1 cellular context compared by ENCODE assay signal in the genomic region with DNA sequence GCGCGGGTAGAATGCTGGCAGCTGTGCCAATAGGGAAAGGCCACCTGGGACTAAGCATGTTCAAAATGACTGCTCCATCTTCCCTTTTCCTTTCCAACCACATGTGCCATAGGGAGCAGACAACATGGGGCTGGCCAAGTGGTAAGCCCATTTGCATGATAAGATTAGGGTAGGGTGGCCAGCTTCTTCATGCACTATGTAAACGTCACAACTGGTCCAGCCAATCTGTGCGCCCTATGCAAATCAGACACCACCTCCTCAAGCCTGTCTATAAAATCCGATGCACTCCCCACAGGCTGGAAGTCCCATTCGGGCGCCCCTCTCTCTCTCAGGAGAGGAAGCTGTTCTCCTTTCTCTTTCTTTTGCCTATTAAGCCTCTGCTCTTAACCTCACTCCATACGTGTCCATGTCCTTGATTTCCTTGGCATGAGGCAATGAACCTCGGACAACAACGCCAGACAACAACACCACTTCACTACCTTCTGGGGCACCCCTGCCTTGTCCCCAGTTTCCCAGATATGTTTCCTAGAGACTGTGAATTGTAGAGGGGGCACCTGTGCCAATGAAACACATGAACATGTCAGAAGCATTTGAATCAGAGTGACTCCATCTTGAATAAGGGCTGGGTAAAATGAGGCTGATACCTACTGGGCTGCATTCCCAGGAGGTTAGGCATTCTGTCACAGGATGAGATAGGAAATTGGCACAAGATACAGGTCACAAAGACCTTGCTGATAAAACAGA.
TF ChIP-seq lines count a peak whose summit lies in the region.

No MANE protein-coding gene starts in this region.

TF ChIP-seq in K562, 482 proteins besides CTCF, POLR2A, EP300 and RAD21 (continued from another document and continues in another):
- TF ChIP-seq HINFP (tag; conservative IDR thresholded peaks at IDR 0.05; ENCODE audit: low read depth) (no peak; the same call in 1 of the 2 replicates), CHCHD3 (CRISPR knock-in tag; IDR thresholded peaks at IDR 0.05) (0 out of 2 replicates have a peak, but pooled peaks have one; percentile 39), DDX20 (tag; IDR thresholded peaks at IDR 0.05; ENCODE audit: low read depth) (no peak; the same call in 1 of the 2 replicates), NR0B1 (IDR thresholded peaks at IDR 0.05; ENCODE audit: partially characterized antibody) (no peak), MXD1 (CRISPR knock-in tag; IDR thresholded peaks at IDR 0.05; ENCODE audit: borderline replicate concordance, poor library complexity, severe bottlenecking) (no peak), ZBTB5 (IDR thresholded peaks at IDR 0.05) (no peak), DNMT1 (IDR thresholded peaks at IDR 0.05) (0 out of 2 replicates have a peak, but pooled peaks have one; percentile 70), SNAPC5 (CRISPR knock-in tag; IDR thresholded peaks at IDR 0.05) (no peak), ZNF431 (CRISPR knock-in tag; IDR thresholded peaks at IDR 0.05) (no peak), ETS1 (conservative IDR thresholded peaks at IDR 0.05; ENCODE audit: control insufficient read depth, low read depth, low read length) (no peak), ZNF75A (CRISPR knock-in tag; IDR thresholded peaks at IDR 0.05) (no peak), MCM2 (IDR thresholded peaks at IDR 0.05; ENCODE audit: low read depth) (no peak), RHOXF2B (CRISPR knock-in tag; conservative IDR thresholded peaks at IDR 0.05) (peak; percentile 51; the same call in 1 of the 2 replicates), SRSF7 (optimal IDR thresholded peaks at IDR 0.05; ENCODE audit: low read depth, low read length) (no peak), POU5F1 (IDR thresholded peaks at IDR 0.05; ENCODE audit: borderline replicate concordance, low read depth, low read length, partially characterized antibody) (no peak), TBL1XR1 (IDR thresholded peaks at IDR 0.05; ENCODE audit: low read length in 2 of 2) (0 out of 4 replicates have a peak, but pooled peaks of 1 of the 2 experiments have one; percentile 23), HSF4 (CRISPR knock-in tag; IDR thresholded peaks at IDR 0.05; ENCODE audit: borderline replicate concordance) (no peak), GABPA (tag; conservative IDR thresholded peaks at IDR 0.05; ENCODE audit: low read depth) (no peak), IRF2 (CRISPR knock-in tag; IDR thresholded peaks at IDR 0.05) (no peak), BRCA1 (IDR thresholded peaks at IDR 0.05) (no peak), BRCA1 (CRISPR knock-in tag; IDR thresholded peaks at IDR 0.05) (no peak), NEUROD1 (IDR thresholded peaks at IDR 0.05; ENCODE audit: borderline replicate concordance, low read depth, low read length, partially characterized antibody) (no peak), SOX6 (IDR thresholded peaks at IDR 0.05) (peak; percentile 54; the same call in 1 of the 2 replicates), MAFG (tag; conservative IDR thresholded peaks at IDR 0.05) (no peak)
- TF ChIP-seq, protein P1, sequence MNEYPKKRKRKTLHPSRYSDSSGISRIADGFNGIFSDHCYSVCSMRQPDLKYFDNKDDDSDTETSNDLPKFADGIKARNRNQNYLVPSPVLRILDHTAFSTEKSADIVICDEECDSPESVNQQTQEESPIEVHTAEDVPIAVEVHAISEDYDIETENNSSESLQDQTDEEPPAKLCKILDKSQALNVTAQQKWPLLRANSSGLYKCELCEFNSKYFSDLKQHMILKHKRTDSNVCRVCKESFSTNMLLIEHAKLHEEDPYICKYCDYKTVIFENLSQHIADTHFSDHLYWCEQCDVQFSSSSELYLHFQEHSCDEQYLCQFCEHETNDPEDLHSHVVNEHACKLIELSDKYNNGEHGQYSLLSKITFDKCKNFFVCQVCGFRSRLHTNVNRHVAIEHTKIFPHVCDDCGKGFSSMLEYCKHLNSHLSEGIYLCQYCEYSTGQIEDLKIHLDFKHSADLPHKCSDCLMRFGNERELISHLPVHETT (CRISPR knock-in tag; conservative IDR thresholded peaks at IDR 0.05 in 1 of 2, IDR thresholded peaks at IDR 0.05 in 1 of 2): peak in 1 of 2 experiments; percentile 68; a peak in 2 of 4 replicates
- TF ChIP-seq, protein P2, sequence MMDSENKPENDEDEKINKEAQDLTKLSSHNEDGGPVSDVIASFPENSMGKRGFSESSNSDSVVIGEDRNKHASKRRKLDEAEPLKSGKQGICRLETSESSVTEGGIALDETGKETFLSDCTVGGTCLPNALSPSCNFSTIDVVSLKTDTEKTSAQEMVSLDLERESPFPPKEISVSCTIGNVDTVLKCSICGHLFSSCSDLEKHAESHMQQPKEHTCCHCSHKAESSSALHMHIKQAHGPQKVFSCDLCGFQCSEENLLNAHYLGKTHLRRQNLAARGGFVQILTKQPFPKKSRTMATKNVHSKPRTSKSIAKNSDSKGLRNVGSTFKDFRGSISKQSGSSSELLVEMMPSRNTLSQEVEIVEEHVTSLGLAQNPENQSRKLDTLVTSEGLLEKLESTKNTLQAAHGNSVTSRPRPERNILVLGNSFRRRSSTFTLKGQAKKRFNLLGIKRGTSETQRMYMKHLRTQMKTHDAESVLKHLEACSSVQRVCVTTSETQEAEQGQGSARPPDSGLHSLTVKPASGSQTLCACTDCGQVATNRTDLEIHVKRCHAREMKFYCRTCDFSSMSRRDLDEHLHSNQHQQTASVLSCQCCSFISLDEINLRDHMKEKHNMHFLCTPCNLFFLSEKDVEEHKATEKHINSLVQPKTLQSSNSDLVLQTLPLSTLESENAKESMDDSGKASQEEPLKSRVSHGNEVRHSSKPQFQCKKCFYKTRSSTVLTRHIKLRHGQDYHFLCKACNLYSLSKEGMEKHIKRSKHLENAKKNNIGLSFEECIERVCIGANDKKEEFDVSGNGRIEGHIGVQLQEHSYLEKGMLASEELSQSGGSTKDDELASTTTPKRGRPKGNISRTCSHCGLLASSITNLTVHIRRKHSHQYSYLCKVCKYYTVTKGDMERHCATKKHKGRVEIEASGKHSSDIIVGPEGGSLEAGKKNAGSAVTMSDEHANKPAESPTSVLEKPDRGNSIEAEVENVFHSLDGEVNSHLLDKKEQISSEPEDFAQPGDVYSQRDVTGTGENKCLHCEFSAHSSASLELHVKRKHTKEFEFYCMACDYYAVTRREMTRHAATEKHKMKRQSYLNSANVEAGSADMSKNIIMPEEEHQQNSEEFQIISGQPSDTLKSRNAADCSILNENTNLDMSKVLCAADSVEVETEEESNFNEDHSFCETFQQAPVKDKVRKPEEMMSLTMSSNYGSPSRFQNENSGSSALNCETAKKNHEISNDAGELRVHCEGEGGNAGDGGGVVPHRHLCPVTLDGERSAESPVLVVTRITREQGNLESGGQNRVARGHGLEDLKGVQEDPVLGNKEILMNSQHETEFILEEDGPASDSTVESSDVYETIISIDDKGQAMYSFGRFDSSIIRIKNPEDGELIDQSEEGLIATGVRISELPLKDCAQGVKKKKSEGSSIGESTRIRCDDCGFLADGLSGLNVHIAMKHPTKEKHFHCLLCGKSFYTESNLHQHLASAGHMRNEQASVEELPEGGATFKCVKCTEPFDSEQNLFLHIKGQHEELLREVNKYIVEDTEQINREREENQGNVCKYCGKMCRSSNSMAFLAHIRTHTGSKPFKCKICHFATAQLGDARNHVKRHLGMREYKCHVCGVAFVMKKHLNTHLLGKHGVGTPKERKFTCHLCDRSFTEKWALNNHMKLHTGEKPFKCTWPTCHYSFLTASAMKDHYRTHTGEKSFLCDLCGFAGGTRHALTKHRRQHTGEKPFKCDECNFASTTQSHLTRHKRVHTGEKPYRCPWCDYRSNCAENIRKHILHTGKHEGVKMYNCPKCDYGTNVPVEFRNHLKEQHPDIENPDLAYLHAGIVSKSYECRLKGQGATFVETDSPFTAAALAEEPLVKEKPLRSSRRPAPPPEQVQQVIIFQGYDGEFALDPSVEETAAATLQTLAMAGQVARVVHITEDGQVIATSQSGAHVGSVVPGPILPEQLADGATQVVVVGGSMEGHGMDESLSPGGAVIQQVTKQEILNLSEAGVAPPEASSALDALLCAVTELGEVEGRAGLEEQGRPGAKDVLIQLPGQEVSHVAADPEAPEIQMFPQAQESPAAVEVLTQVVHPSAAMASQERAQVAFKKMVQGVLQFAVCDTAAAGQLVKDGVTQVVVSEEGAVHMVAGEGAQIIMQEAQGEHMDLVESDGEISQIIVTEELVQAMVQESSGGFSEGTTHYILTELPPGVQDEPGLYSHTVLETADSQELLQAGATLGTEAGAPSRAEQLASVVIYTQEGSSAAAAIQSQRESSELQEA (IDR thresholded peaks at IDR 0.05; ENCODE audit: low read depth): no peak
- TF ChIP-seq, protein P3, sequence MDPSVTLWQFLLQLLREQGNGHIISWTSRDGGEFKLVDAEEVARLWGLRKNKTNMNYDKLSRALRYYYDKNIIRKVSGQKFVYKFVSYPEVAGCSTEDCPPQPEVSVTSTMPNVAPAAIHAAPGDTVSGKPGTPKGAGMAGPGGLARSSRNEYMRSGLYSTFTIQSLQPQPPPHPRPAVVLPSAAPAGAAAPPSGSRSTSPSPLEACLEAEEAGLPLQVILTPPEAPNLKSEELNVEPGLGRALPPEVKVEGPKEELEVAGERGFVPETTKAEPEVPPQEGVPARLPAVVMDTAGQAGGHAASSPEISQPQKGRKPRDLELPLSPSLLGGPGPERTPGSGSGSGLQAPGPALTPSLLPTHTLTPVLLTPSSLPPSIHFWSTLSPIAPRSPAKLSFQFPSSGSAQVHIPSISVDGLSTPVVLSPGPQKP (CRISPR knock-in tag; IDR thresholded peaks at IDR 0.05): no peak
- TF ChIP-seq, protein P4, sequence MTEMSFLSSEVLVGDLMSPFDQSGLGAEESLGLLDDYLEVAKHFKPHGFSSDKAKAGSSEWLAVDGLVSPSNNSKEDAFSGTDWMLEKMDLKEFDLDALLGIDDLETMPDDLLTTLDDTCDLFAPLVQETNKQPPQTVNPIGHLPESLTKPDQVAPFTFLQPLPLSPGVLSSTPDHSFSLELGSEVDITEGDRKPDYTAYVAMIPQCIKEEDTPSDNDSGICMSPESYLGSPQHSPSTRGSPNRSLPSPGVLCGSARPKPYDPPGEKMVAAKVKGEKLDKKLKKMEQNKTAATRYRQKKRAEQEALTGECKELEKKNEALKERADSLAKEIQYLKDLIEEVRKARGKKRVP (CRISPR knock-in tag; IDR thresholded peaks at IDR 0.05): no peak
- TF ChIP-seq, protein P5, sequence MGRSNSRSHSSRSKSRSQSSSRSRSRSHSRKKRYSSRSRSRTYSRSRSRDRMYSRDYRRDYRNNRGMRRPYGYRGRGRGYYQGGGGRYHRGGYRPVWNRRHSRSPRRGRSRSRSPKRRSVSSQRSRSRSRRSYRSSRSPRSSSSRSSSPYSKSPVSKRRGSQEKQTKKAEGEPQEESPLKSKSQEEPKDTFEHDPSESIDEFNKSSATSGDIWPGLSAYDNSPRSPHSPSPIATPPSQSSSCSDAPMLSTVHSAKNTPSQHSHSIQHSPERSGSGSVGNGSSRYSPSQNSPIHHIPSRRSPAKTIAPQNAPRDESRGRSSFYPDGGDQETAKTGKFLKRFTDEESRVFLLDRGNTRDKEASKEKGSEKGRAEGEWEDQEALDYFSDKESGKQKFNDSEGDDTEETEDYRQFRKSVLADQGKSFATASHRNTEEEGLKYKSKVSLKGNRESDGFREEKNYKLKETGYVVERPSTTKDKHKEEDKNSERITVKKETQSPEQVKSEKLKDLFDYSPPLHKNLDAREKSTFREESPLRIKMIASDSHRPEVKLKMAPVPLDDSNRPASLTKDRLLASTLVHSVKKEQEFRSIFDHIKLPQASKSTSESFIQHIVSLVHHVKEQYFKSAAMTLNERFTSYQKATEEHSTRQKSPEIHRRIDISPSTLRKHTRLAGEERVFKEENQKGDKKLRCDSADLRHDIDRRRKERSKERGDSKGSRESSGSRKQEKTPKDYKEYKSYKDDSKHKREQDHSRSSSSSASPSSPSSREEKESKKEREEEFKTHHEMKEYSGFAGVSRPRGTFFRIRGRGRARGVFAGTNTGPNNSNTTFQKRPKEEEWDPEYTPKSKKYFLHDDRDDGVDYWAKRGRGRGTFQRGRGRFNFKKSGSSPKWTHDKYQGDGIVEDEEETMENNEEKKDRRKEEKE (IDR thresholded peaks at IDR 0.05; ENCODE audit: borderline replicate concordance in 1 of 2, control insufficient read depth in 1 of 2, low read depth in 2 of 2, low read length in 1 of 2): no peak
